ENCODE assay signal across 8 cellular contexts in the genomic region with DNA sequence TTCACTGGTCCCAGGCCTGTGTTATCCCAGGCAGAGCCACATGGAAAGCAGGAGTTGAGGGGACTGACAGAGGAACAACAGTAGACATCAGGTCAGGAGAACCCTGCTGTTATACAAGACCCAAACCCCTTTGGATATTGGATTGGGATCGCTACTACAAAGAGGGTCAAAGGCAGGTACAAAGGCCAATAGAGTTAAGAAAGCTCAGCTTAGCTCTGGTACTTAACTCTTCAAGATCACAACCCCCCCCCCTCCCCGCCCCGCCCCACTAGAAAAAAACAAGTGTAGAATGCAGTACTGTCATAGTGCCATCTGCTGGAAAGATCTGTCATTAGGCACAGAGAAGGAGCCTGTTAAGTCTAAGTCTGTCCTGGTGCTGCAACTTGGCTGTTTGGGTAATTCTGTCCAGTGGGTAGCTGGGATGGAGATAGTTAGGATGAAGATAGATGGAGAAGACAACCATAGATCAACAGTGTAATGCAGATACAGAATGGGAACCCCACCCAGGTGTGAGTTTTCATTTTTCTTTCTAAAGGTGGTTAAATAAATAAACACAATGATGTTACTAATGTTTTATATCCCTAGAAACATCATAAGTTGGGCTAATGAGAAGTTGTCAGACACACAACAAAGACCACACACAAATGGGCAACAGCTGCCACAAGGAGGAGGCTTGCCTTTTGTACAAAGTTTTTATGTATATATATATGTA. TPM values are rescaled to one million over a fixed set of nuclear protein-coding genes. Genes with fewer than 3 reads are reported as not detected.
DNase-seq lines count a peak whose midpoint lies in the region; ATAC-seq and TF ChIP-seq lines count a peak whose summit lies in the region.

No MANE protein-coding gene starts in this region.

- TF ChIP-seq CTCF in fibroblast of the aortic adventitia (IDR thresholded peaks at IDR 0.05; ENCODE audit: insufficient read depth, low read length) = peak; percentile 70
- TF ChIP-seq CTCF in neural crest cell (conservative IDR thresholded peaks at IDR 0.05) = peak; percentile 68

- H3K27me3 Mint-ChIP-seq in neural crest cell (ENCODE audit: low read depth) = no peaks in the 10 kb centered on the region

- H3K27ac Mint-ChIP-seq in neural crest cell (ENCODE audit: unreplicated experiment) = no peak overlapping the region

- H3K4me3 Mint-ChIP-seq in neural crest cell = no peak overlapping the region

- no peaks in the 10 kb centered on the region for H3K4me1 Mint-ChIP-seq in neural crest cell

- H3K4me3 ChIP-seq in fibroblast of the aortic adventitia (ENCODE audit: low read depth, low read length) = no peak overlapping the region

- ATAC-seq in HG03175 (IDR thresholded peaks at IDR 0.05; ENCODE audit: unreplicated experiment) (peak; percentile 55), HG03159 (IDR thresholded peaks at IDR 0.05; ENCODE audit: unreplicated experiment) (no peak), HG03460 (IDR thresholded peaks at IDR 0.05; ENCODE audit: unreplicated experiment) (no peak)

- peaks cover 15% of the 10 kb centered on the region for H3K36me3 Mint-ChIP-seq in neural crest cell (ENCODE audit: low read depth)

- no peaks in the 10 kb centered on the region for H3K9me3 Mint-ChIP-seq in neural crest cell

- DNase-seq in Daoy (ENCODE audit: low read depth) = peak; percentile 66
- DNase-seq in NCI-H524 (lab: John Stamatoyannopoulos, UW) = peak; percentile 84 to 85
- DNase-seq in activated CD4-positive, alpha-beta T cell treated with anti-CD3 and anti-CD28 coated beads, Interleukin-2, amount 50 U/mL, for 4 hours = peak; percentile 29 to 31
- peak; percentile 79 for DNase-seq in fibroblast of the aortic adventitia (ENCODE audit: low read depth)
- peak; percentile 27 for DNase-seq in neural crest cell (ENCODE audit: low read depth, low spot score)

RNA-seq across cellular contexts. Expression of a gene that starts 17.2 kb away (rescaled TPM):
- total RNA-seq in Daoy (2014; rRNA removed; shearing (Covaris generic)) = 0.74 TPM in 1 of 2 replicates, not detected in the other
- 0.09 TPM in 1 of 2 replicates, not detected in the other for total RNA-seq in fibroblast of the aortic adventitia (ENCODE audit: low replicate concordance)
- total RNA-seq in neural crest cell = 3.0 and 3.6 TPM in 2 replicates

RNA-seq across cellular contexts. Expression of a gene that starts 18.7 kb away (rescaled TPM):
- 105 and 120 TPM in 2 replicates for total RNA-seq in Daoy (2014; rRNA removed; shearing (Covaris generic))
- total RNA-seq in fibroblast of the aortic adventitia (ENCODE audit: low replicate concordance) (48.7 and 101 TPM in 2 replicates), neural crest cell (103 and 110 TPM in 2 replicates)

RNA-seq across cellular contexts. Expression of a gene that starts 28.7 kb away (rescaled TPM):
- 17.3 and 21.1 TPM in 2 replicates for total RNA-seq in Daoy (2014; rRNA removed; shearing (Covaris generic))
- total RNA-seq in fibroblast of the aortic adventitia (ENCODE audit: low replicate concordance) (104 and 107 TPM in 2 replicates), neural crest cell (14.3 and 16.3 TPM in 2 replicates)

RNA-seq across cellular contexts. Expression of a gene that starts 28.9 kb away (rescaled TPM):
- total RNA-seq in Daoy (2014; rRNA removed; shearing (Covaris generic)) = 150 and 184 TPM in 2 replicates
- total RNA-seq in fibroblast of the aortic adventitia (ENCODE audit: low replicate concordance) (23.0 and 53.5 TPM in 2 replicates), neural crest cell (134 and 136 TPM in 2 replicates)

RNA-seq across cellular contexts. Expression of a gene that starts 56.6 kb away (rescaled TPM):
- 31.0 and 42.7 TPM in 2 replicates for total RNA-seq in Daoy (2014; rRNA removed; shearing (Covaris generic))
- total RNA-seq in fibroblast of the aortic adventitia (ENCODE audit: low replicate concordance) (29.3 and 31.2 TPM in 2 replicates), neural crest cell (58.7 and 62.7 TPM in 2 replicates)

Comparison
In these comparisons a context has a peak if more than half of its experiments do, and no peak if none do; other contexts are left out.
1. DNase-seq: peak in every context shown above with its lines; median percentile 84 in NCI-H524; 79 in fibroblast of the aortic adventitia; 66 in Daoy; 30 in activated CD4-positive, alpha-beta T cell treated with anti-CD3 and anti-CD28 coated beads, Interleukin-2, amount 50 U/mL, for 4 hours; 27 in neural crest cell.